Comparison of ENCODE assay signal across 1 cellular context in genomic region chr20:31537859-31538245, GRCh38.
TF ChIP-seq lines count a peak whose summit lies in the region.

No MANE protein-coding gene starts in this region.

TF ChIP-seq in HepG2, 621 proteins besides CTCF, POLR2A, EP300 and RAD21:
- no peak for TF ChIP-seq PRDM15 (CRISPR knock-in tag; IDR thresholded peaks at IDR 0.05)
- TF ChIP-seq ZNF562 (CRISPR knock-in tag; IDR thresholded peaks at IDR 0.05; ENCODE audit: borderline replicate concordance): 0 out of 2 replicates have a peak, but pooled peaks have one; percentile 15
- no peak for TF ChIP-seq ZBTB25 (CRISPR knock-in tag; IDR thresholded peaks at IDR 0.05)
